In the genomic region with DNA sequence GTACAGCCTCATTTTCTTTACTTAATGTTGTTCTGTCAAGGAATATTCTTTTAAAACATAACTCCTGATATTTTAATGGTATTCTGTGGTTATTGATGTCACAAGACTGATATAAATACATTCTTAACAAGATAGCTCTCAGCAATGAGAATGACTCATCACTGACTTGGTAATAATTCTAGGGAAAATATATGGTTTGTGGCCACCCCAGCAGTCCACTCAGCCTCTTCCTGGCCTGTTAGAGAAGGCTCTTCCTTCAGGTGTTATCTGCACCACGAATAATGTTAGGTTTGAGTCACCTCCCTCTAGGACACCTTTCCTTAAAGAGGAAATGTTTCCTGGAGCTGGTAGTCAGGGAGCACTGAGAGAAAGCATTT, we compare ENCODE assay signal across 9 cellular contexts.
DNase-seq lines count a peak whose midpoint lies in the region; ATAC-seq, FAIRE-seq and TF ChIP-seq lines count a peak whose summit lies in the region.
"Had no signal": no experiment of that assay in that cellular context is flagged by ENCODE, and none has a peak within 500 bp of the region (broad histone marks: within the 10 kb centered on the region; RNA-seq: fewer than 3 reads in every experiment).

No MANE protein-coding gene starts in this region.

- H3K4me3 Mint-ChIP-seq in mesothelial cell of epicardium, result no peak overlapping the region
- H3K4me3 Mint-ChIP-seq: immature natural killer cell had no signal

- no peak overlapping the region for H3K9ac ChIP-seq in GM12878 (ENCODE audit: control insufficient read depth, insufficient read depth, low read length)

- H3K9me3 ChIP-seq in GM12878 (replicated peaks; ENCODE audit: control insufficient read depth, insufficient read depth, low read length), result no peaks in the 10 kb centered on the region

- H3K9me3 Mint-ChIP-seq in mesothelial cell of epicardium, result no peaks in the 10 kb centered on the region
- H3K9me3 Mint-ChIP-seq: immature natural killer cell had no signal

- H3K4me2 ChIP-seq in GM12878 (ENCODE audit: control insufficient read depth, insufficient read depth), result no peak overlapping the region

- peaks cover 66% of the 10 kb centered on the region for H3K36me3 Mint-ChIP-seq in mesothelial cell of epicardium

- no peak for FAIRE-seq in GM12878 (lab: Jason Lieb, UNC)

- in situ Hi-C loops in GM12878 (cut with MboI), result no loop called here

- RAD21 ChIA-PET in GM12878 (lab: Charles Lee; ENCODE audit: unreplicated experiment), result no interaction called here

- peaks cover 27% of the 10 kb centered on the region for H3K4me1 Mint-ChIP-seq in mesothelial cell of epicardium
- H3K4me1 Mint-ChIP-seq: immature natural killer cell had no signal

- WGBS in GM12878 (ENCODE audit: insufficient coverage, insufficient replicate concordance, low lambda C conversion rate, missing lambda C conversion rate), result 19% methylated on average over 1 of the region's 1 CpG

- DNase-seq in AG09309 (ENCODE audit: low read depth) (peak; percentile 71), Kasumi-1 (lab: John Stamatoyannopoulos, UW) (peak; percentile 8 to 11), GM12878 (ENCODE audit: low read depth, low spot score) (no peak), mesothelial cell of epicardium (ENCODE audit: low spot score in 2 of 2, unreplicated experiment in 2 of 2) (no peak), GM10266 (ENCODE audit: extremely low spot score) (no peak), head of caudate nucleus (no peak)
- DNase-seq: immature natural killer cell had no signal

- TF ChIP-seq POLR2A in GM12878 (IDR thresholded peaks at IDR 0.05; ENCODE audit: low read depth, low read length), result no peak

- BruUV-seq in GM12878 (replicated peaks; lab: Mats Ljungman, UMichigan), result no TSS peak

- no peaks in the 10 kb centered on the region for H4K20me1 ChIP-seq in GM12878 (ENCODE audit: control insufficient read depth, insufficient read depth)

- no peak for TF ChIP-seq EP300 in GM12878 (IDR thresholded peaks at IDR 0.05; ENCODE audit: borderline replicate concordance in 1 of 2, control insufficient read depth in 1 of 2, low read depth in 2 of 2, low read length in 2 of 2)

- CTCF ChIA-PET in GM12878 (lab: Yijun Ruan, JAX), result interaction anchor here (0.7 to 2.2 kb wide), 5 partner anchors 9 to 1385 kb away, joined by 3 to 12 read pairs (median 3); no protein-coding TSS in a partner anchor

- H3K4me3 ChIP-seq in AG09309 (ENCODE audit: control insufficient read depth, low read depth, low read length), result no peak overlapping the region
- H3K4me3 ChIP-seq in GM12878, result no peak overlapping the region

- no peak overlapping the region for H3K27ac ChIP-seq in GM12878 (ENCODE audit: control insufficient read depth, insufficient read depth)

- H3K4me1 ChIP-seq in GM12878 (ENCODE audit: control insufficient read depth, insufficient read depth, low read length), result no peaks in the 10 kb centered on the region

- ATAC-seq in GM12878 (peak; percentile 46), HG02973 (IDR thresholded peaks at IDR 0.05; ENCODE audit: unreplicated experiment) (no peak), GM18517 (IDR thresholded peaks at IDR 0.05; ENCODE audit: unreplicated experiment) (no peak)

- TF ChIP-seq CTCF in AG09309 (IDR thresholded peaks at IDR 0.05; ENCODE audit: control insufficient read depth, insufficient read depth, low read depth, low read length, missing control alignments) (no peak), GM12878 (IDR thresholded peaks at IDR 0.05 in 2 of 3, conservative IDR thresholded peaks at IDR 0.05 in 1 of 3; ENCODE audit: control insufficient read depth in 2 of 3, extremely low read depth in 1 of 3, insufficient read depth in 1 of 3, low read depth in 3 of 3, low read length in 3 of 3) (no peak), mesothelial cell of epicardium (IDR thresholded peaks at IDR 0.05; ENCODE audit: unreplicated experiment) (no peak), GM10266 (IDR thresholded peaks at IDR 0.05; ENCODE audit: control insufficient read depth, insufficient read depth, low read depth, missing control alignments) (no peak)

- H3K36me3 ChIP-seq in GM12878 (ENCODE audit: control insufficient read depth in 2 of 2, insufficient read depth in 2 of 2, low read length in 1 of 2), result peaks cover 0 to 2% of the 10 kb centered on the region in 2 experiments; a peak in 2 of 4 replicates

- H3K27me3 ChIP-seq in GM12878 (replicated peaks in 1 of 2; ENCODE audit: control insufficient read depth in 2 of 2, insufficient read depth in 2 of 2, low read length in 1 of 2), result no peaks in the 10 kb centered on the region

- intact Hi-C loops in GM12878 (cut with micrococcal nuclease; ENCODE audit: unreplicated experiment), result no loop called here
- intact Hi-C loops in head of caudate nucleus (cut with DNase I), result no loop called here

- TF ChIP-seq RAD21 in GM12878 (IDR thresholded peaks at IDR 0.05; ENCODE audit: insufficient read depth, low read depth, low read length), result no peak

- SMC1A ChIA-PET in GM12878 (lab: Charles Lee; ENCODE audit: uncharacterized antibody, unreplicated experiment), result no interaction called here

- H3K27ac Mint-ChIP-seq in mesothelial cell of epicardium, result peak overlapping the region; percentile 65

- H3K79me2 ChIP-seq in GM12878 (ENCODE audit: control insufficient read depth, insufficient read depth, low read length), result no peaks in the 10 kb centered on the region

- H2AFZ ChIP-seq in GM12878 (ENCODE audit: control insufficient read depth, low read depth, low read length), result no peak overlapping the region

- H3K27me3 Mint-ChIP-seq in mesothelial cell of epicardium (ENCODE audit: low read depth), result no peaks in the 10 kb centered on the region

- POLR2A ChIA-PET in GM12878 (lab: Charles Lee), result no interaction called here

TF ChIP-seq in GM12878, 131 proteins besides CTCF, POLR2A, EP300 and RAD21:
- TF ChIP-seq CREM (IDR thresholded peaks at IDR 0.05; ENCODE audit: low read depth), result no peak

Comparison
In these comparisons a context has a peak if more than half of its experiments do, and no peak if none do; other contexts are left out.
1. DNase-seq: peak in AG09309 (single experiment) and Kasumi-1 (2 of 2); none in GM12878 (single experiment), mesothelial cell of epicardium (0 of 2), GM10266 (single experiment) and head of caudate nucleus (0 of 42).